Comparison of ENCODE assay signal across 13 cellular contexts in genomic region chr1:154752273-154753030, GRCh38.
DNase-seq lines count a peak whose midpoint lies in the region; ATAC-seq and TF ChIP-seq lines count a peak whose summit lies in the region.
"Had no signal": no experiment of that assay in that cellular context is flagged by ENCODE, and none has a peak within 500 bp of the region (broad histone marks: within the 10 kb centered on the region; RNA-seq: fewer than 3 reads in every experiment).

No MANE protein-coding gene starts in this region.

- BruUV-seq in OCI-LY7 (replicated peaks; lab: Mats Ljungman, UMichigan) = no TSS peak

- H3K9me3 Mint-ChIP-seq in stimulated activated naive CD8-positive, alpha-beta T cell treated with anti-CD3 and anti-CD28 coated beads, Interleukin-15, Interleukin-2, amounts not matched to agents 100 ng/mL and 50 ng/mL, for 24 hours = no peaks in the 10 kb centered on the region
- H3K9me3 Mint-ChIP-seq: immature natural killer cell had no signal

- no peak for DNase-seq in stimulated activated naive CD8-positive, alpha-beta T cell treated with anti-CD3 and anti-CD28 coated beads, Interleukin-15, Interleukin-2, amounts not matched to agents 100 U/mL and 50 U/mL, for 24 hours
- DNase-seq in OCI-LY7 (ENCODE audit: low spot score) = peak; percentile 11
- no peak for DNase-seq in foreskin keratinocyte
- DNase-seq in stimulated activated CD4-positive, alpha-beta T cell treated with anti-CD3 and anti-CD28 coated beads, Interleukin-12 subunit alpha, Interleukin-12 subunit beta, amount 100 ng/mL, for 4 hours = no peak
- DNase-seq in activated gamma-delta T cell (lab: John Stamatoyannopoulos, UW) = no peak
- DNase-seq in Ammon's horn (ENCODE audit: low spot score) = no peak
- DNase-seq: immature natural killer cell, NCI-H1930, nephron progenitor cell, Peyer's patch had no signal

- H3K36me3 Mint-ChIP-seq in stimulated activated naive CD8-positive, alpha-beta T cell treated with anti-CD3 and anti-CD28 coated beads, Interleukin-15, Interleukin-2, amounts not matched to agents 100 ng/mL and 50 ng/mL, for 24 hours (ENCODE audit: low read depth) = no peaks in the 10 kb centered on the region
- H3K36me3 Mint-ChIP-seq: immature natural killer cell had no signal

- H3K27ac ChIP-seq in OCI-LY7 (ENCODE audit: low read depth, low read length, poor library complexity, severe bottlenecking) = no peak overlapping the region
- H3K27ac ChIP-seq in foreskin keratinocyte = no peak overlapping the region
- H3K27ac ChIP-seq: ascending aorta had no signal

- no peaks in the 10 kb centered on the region for H4K20me1 ChIP-seq in OCI-LY7 (ENCODE audit: insufficient read depth, low read length)

- ATAC-seq in stimulated activated naive CD8-positive, alpha-beta T cell treated with anti-CD3 and anti-CD28 coated beads, Interleukin-15, Interleukin-2, amounts not matched to agents 100 U/mL and 50 U/mL, for 24 hours = no peak
- ATAC-seq in foreskin keratinocyte (no peak), GM21367 (IDR thresholded peaks at IDR 0.05; ENCODE audit: unreplicated experiment) (no peak)

- H3K27me3 Mint-ChIP-seq in stimulated activated naive CD8-positive, alpha-beta T cell treated with anti-CD3 and anti-CD28 coated beads, Interleukin-15, Interleukin-2, amounts not matched to agents 100 ng/mL and 50 ng/mL, for 24 hours = no peaks in the 10 kb centered on the region

- H3K4me3 Mint-ChIP-seq in stimulated activated naive CD8-positive, alpha-beta T cell treated with anti-CD3 and anti-CD28 coated beads, Interleukin-15, Interleukin-2, amounts not matched to agents 100 ng/mL and 50 ng/mL, for 24 hours = no peak overlapping the region
- H3K4me3 Mint-ChIP-seq: immature natural killer cell, nephron progenitor cell had no signal

- no peaks in the 10 kb centered on the region for H3K9me3 ChIP-seq in OCI-LY7 (ENCODE audit: low read length)
- H3K9me3 ChIP-seq: ascending aorta, Peyer's patch had no signal

- no peak overlapping the region for H2AFZ ChIP-seq in OCI-LY7 (ENCODE audit: low read length)

- TF ChIP-seq CTCF in OCI-LY7 (conservative IDR thresholded peaks at IDR 0.05; ENCODE audit: low read length) (peak; percentile 53), foreskin keratinocyte (conservative IDR thresholded peaks at IDR 0.05) (peak; percentile 41)

- intact Hi-C loops in OCI-LY7 (cut with micrococcal nuclease; ENCODE audit: unreplicated experiment) = no loop called here

- no peak overlapping the region for H3K4me3 ChIP-seq in OCI-LY7 (ENCODE audit: low read depth, low read length, poor library complexity, severe bottlenecking)
- H3K4me3 ChIP-seq: ascending aorta, Peyer's patch had no signal

- H3K79me2 ChIP-seq in OCI-LY7 (ENCODE audit: insufficient read depth, low read depth, low read length) = no peaks in the 10 kb centered on the region

- H3K9me2 ChIP-seq in OCI-LY7 (ENCODE audit: insufficient read depth, low read length) = no peaks in the 10 kb centered on the region

- H3K4me1 ChIP-seq in OCI-LY7 (ENCODE audit: insufficient read depth, low read length, poor library complexity, severe bottlenecking) (no peaks in the 10 kb centered on the region), foreskin keratinocyte (no peaks in the 10 kb centered on the region)
- H3K4me1 ChIP-seq: ascending aorta had no signal

- H3K27ac Mint-ChIP-seq in stimulated activated naive CD8-positive, alpha-beta T cell treated with anti-CD3 and anti-CD28 coated beads, Interleukin-15, Interleukin-2, amounts not matched to agents 100 ng/mL and 50 ng/mL, for 24 hours = peak overlapping the region; percentile 95
- H3K27ac Mint-ChIP-seq: immature natural killer cell, nephron progenitor cell had no signal

- no peak overlapping the region for H3K4me2 ChIP-seq in OCI-LY7 (ENCODE audit: low read length)

- H3K27me3 ChIP-seq in foreskin keratinocyte = peaks cover 51% of the 10 kb centered on the region
- H3K27me3 ChIP-seq: ascending aorta, Peyer's patch had no signal

- peaks cover 22% of the 10 kb centered on the region; the same call in 1 of the 2 replicates for H3K36me3 ChIP-seq in OCI-LY7 (ENCODE audit: insufficient read depth, low read length)
- H3K36me3 ChIP-seq: ascending aorta, Peyer's patch had no signal

- H3K4me1 Mint-ChIP-seq in stimulated activated naive CD8-positive, alpha-beta T cell treated with anti-CD3 and anti-CD28 coated beads, Interleukin-15, Interleukin-2, amounts not matched to agents 100 ng/mL and 50 ng/mL, for 24 hours (ENCODE audit: low read depth) = peaks cover 73% of the 10 kb centered on the region

- POLR2A ChIA-PET in OCI-LY7 (lab: Charles Lee) = interaction anchor here (0.8 kb wide), 1 partner anchor 13 kb away, joined by 3 read pairs; no protein-coding TSS in a partner anchor

- CTCF ChIA-PET in OCI-LY7 (lab: Charles Lee; ENCODE audit: unreplicated experiment) = interaction anchor here (0.5 kb wide), 1 partner anchor 193 kb away, joined by 3 read pairs; no protein-coding TSS in a partner anchor
